Comparison of ENCODE assay signal across 14 cellular contexts in genomic region chr3:186986811-186987210, GRCh38. TPM values are rescaled to one million over a fixed set of nuclear protein-coding genes. Genes with fewer than 3 reads are reported as not detected.
A peak's percentile ranks its signal among the peaks of the same experiment; 100 is the strongest.
DNase-seq lines count a peak whose midpoint lies in the region; ATAC-seq and TF ChIP-seq lines count a peak whose summit lies in the region.
"Had no signal": no experiment of that assay in that cellular context is flagged by ENCODE, and none has a peak within 500 bp of the region (broad histone marks: within the 10 kb centered on the region; RNA-seq: fewer than 3 reads in every experiment).

No MANE protein-coding gene starts in this region.

- H3K27me3 Mint-ChIP-seq in CD14-positive monocyte (ENCODE audit: low read depth in 3 of 3): peaks cover 0 to 2% (median 0%) of the 10 kb centered on the region in 3 donors
- no peaks in the 10 kb centered on the region for H3K27me3 Mint-ChIP-seq in T-helper 17 cell
- no peaks in the 10 kb centered on the region for H3K27me3 Mint-ChIP-seq in naive thymus-derived CD8-positive, alpha-beta T cell

- H3K4me1 Mint-ChIP-seq in CD14-positive monocyte: peaks cover 66% of the 10 kb centered on the region
- peaks cover 38% of the 10 kb centered on the region for H3K4me1 Mint-ChIP-seq in T-helper 17 cell
- H3K4me1 Mint-ChIP-seq in naive thymus-derived CD8-positive, alpha-beta T cell: peaks cover 36 to 81% (median 63%) of the 10 kb centered on the region in 4 donors

- intact Hi-C loops in CD14-positive monocyte (cut with micrococcal nuclease): no loop called here

- H3K36me3 Mint-ChIP-seq in CD14-positive monocyte (peaks cover 30 to 32% of the 10 kb centered on the region in 2 donors), T-helper 17 cell (ENCODE audit: low read depth) (peaks cover 14% of the 10 kb centered on the region)
- peaks cover 0 to 75% (median 35%) of the 10 kb centered on the region in 3 donors for H3K36me3 Mint-ChIP-seq in naive thymus-derived CD8-positive, alpha-beta T cell

- ATAC-seq in T-helper 17 cell (no peak), HG02852 (IDR thresholded peaks at IDR 0.05; ENCODE audit: unreplicated experiment) (no peak)
- no peak for ATAC-seq in naive thymus-derived CD8-positive, alpha-beta T cell
- ATAC-seq: Panc1 had no signal

- H3K4me3 Mint-ChIP-seq in CD14-positive monocyte (peak overlapping the region; percentile 56 to 65), T-helper 17 cell (no peak overlapping the region)
- H3K4me3 Mint-ChIP-seq in naive thymus-derived CD8-positive, alpha-beta T cell: peak overlapping the region in 1 of 10 donors; percentile 13

- peak overlapping the region; percentile 87 to 98 (median 94) for H3K27ac Mint-ChIP-seq in CD14-positive monocyte
- H3K27ac Mint-ChIP-seq in T-helper 17 cell: peak overlapping the region; percentile 74
- peak overlapping the region in 7 of 10 donors; percentile 23 to 81 (median 44) for H3K27ac Mint-ChIP-seq in naive thymus-derived CD8-positive, alpha-beta T cell

- POLR2A ChIA-PET in naive thymus-derived CD8-positive, alpha-beta T cell (lab: Charles Lee): no interaction called here

- no peak for TF ChIP-seq CTCF in CD14-positive monocyte (IDR thresholded peaks at IDR 0.05)

- DNase-seq in CD14-positive monocyte (ENCODE audit: low spot score) (no peak), T-helper 17 cell (no peak), NCI-H2029 (lab: John Stamatoyannopoulos, UW) (no peak), amygdala (lab: John Stamatoyannopoulos, UW) (no peak), SW480 (ENCODE audit: low spot score) (no peak)
- no peak for DNase-seq in naive thymus-derived CD8-positive, alpha-beta T cell
- DNase-seq: activated CD4-positive, alpha-beta T cell treated with anti-CD3 and anti-CD28 coated beads, Interleukin-2, amount 50 U/mL, for 48 hours; activated effector memory CD4-positive, alpha-beta T cell treated with anti-CD3 and anti-CD28 coated beads, Interleukin-2, amount 50 U/mL, for 16 hours; glutamatergic neuron; H7; T1000 had no signal

- no peaks in the 10 kb centered on the region for H3K9me3 ChIP-seq in T-helper 17 cell (ENCODE audit: control insufficient read depth, low read length, poor library complexity, severe bottlenecking)

- H3K9me3 Mint-ChIP-seq in CD14-positive monocyte: peaks cover 0 to 7% (median 1%) of the 10 kb centered on the region in 7 donors
- H3K9me3 Mint-ChIP-seq in naive thymus-derived CD8-positive, alpha-beta T cell: no peaks in the 10 kb centered on the region

- peak overlapping the region; percentile 17; the same call in 1 of the 2 replicates for H3K4me3 ChIP-seq in GM08714 (ENCODE audit: low read length)

RNA-seq across cellular contexts. Expression of gene ST6GAL1, which starts 56.5 kb away (rescaled TPM):
- polyA plus RNA-seq in CD14-positive monocyte: 10 to 100 TPM; 19.0 to 20.5 TPM
- total RNA-seq in T-helper 17 cell: 100 to 1,000 TPM; 109 to 134 TPM
- total RNA-seq in naive thymus-derived CD8-positive, alpha-beta T cell: 100 to 1,000 TPM; 223 to 250 TPM
- polyA plus RNA-seq in naive thymus-derived CD8-positive, alpha-beta T cell: 100 to 1,000 TPM; 139 to 237 (median 167) TPM

Comparison
In these comparisons a context has a peak if more than half of its experiments do, and no peak if none do; other contexts are left out.
1. H3K27ac Mint-ChIP-seq: peak in every context shown above with its lines; median percentile 94 in CD14-positive monocyte; 74 in T-helper 17 cell; 44 in naive thymus-derived CD8-positive, alpha-beta T cell.